In the genomic region with DNA sequence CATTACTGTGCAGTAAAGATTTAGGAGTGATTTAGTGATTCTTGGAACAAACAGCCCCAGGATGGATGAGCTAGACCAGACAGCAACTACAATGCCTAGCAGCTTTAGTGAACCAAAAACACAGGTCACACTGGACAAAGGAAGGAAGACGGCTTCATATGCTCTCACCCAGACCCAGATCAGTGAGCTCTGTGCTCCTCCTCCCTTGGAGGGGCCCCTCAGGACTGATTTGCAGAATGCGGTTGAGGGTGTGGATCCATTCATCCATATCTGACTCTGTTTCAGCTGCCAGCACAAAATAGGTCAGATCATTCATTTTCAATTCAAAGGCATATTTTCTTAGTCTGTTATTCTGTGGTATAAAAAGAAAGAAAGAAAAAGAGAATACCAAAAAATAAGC, we compare ENCODE assay signal across 12 cellular contexts.
DNase-seq lines count a peak whose midpoint lies in the region; ATAC-seq, FAIRE-seq and TF ChIP-seq lines count a peak whose summit lies in the region.
"Had no signal": no experiment of that assay in that cellular context is flagged by ENCODE, and none has a peak within 500 bp of the region (broad histone marks: within the 10 kb centered on the region; RNA-seq: fewer than 3 reads in every experiment).

No MANE protein-coding gene starts in this region.

- dilution Hi-C loops in mammary epithelial cell (cut with HindIII; ENCODE audit: low sequenced_read_pairs), result no loop called here

- peak; percentile 75 for FAIRE-seq in GM18507 (lab: Jason Lieb, UNC)

- in situ Hi-C loops in mammary epithelial cell (cut with MboI; ENCODE audit: low sequenced_read_pairs in 2 of 2), result no loop called here

- H3K9me3 Mint-ChIP-seq in Caco-2 (ENCODE audit: unreplicated experiment), result no peaks in the 10 kb centered on the region

- ATAC-seq in GM21515 (IDR thresholded peaks at IDR 0.05; ENCODE audit: unreplicated experiment) (peak; percentile 61), HG03196 (IDR thresholded peaks at IDR 0.05; ENCODE audit: unreplicated experiment) (peak; percentile 69)

- no peaks in the 10 kb centered on the region for H3K36me3 Mint-ChIP-seq in Caco-2 (ENCODE audit: insufficient read depth, unreplicated experiment)

- no peaks in the 10 kb centered on the region for H3K4me1 ChIP-seq in mammary epithelial cell (ENCODE audit: insufficient read depth, low read length)
- no peaks in the 10 kb centered on the region for H3K4me1 ChIP-seq in Caco-2

- no peak overlapping the region for H3K27ac Mint-ChIP-seq in Caco-2 (ENCODE audit: unreplicated experiment)

- intact Hi-C loops in mammary epithelial cell (cut with micrococcal nuclease), result no loop called here
- intact Hi-C loops in Caco-2 (cut with micrococcal nuclease; ENCODE audit: unreplicated experiment), result no loop called here

- POLR2A ChIA-PET in Caco-2 (lab: Charles Lee), result no interaction called here

- H4K20me1 ChIP-seq in mammary epithelial cell (ENCODE audit: insufficient read depth, low read length), result no peaks in the 10 kb centered on the region

- no peaks in the 10 kb centered on the region for H3K9me3 ChIP-seq in mammary epithelial cell (replicated peaks; ENCODE audit: insufficient read depth, low read length)
- H3K9me3 ChIP-seq in Caco-2, result no peaks in the 10 kb centered on the region

- H3K27me3 ChIP-seq in mammary epithelial cell (ENCODE audit: insufficient read depth, low read length), result no peaks in the 10 kb centered on the region
- H3K27me3 ChIP-seq in Caco-2 (replicated peaks; ENCODE audit: control insufficient read depth, insufficient read depth, low read length), result no peaks in the 10 kb centered on the region

- H3K36me3 ChIP-seq in mammary epithelial cell (ENCODE audit: insufficient read depth, low read length) (no peaks in the 10 kb centered on the region), Caco-2 (ENCODE audit: control insufficient read depth, insufficient read depth, low read length) (no peaks in the 10 kb centered on the region)

- 100% methylated on average over 2 of the region's 2 CpGs for WGBS in mammary epithelial cell (ENCODE audit: low coverage, missing lambda C conversion rate)

- no peaks in the 10 kb centered on the region for H3K79me2 ChIP-seq in mammary epithelial cell (ENCODE audit: insufficient read depth, low read length)

- no peak overlapping the region for H3K4me3 ChIP-seq in mammary epithelial cell (replicated peaks in 1 of 3; ENCODE audit: insufficient read depth in 1 of 3, low read depth in 2 of 3, low read length in 3 of 3)
- no peak overlapping the region for H3K4me3 ChIP-seq in Caco-2 (ENCODE audit: low read depth, low read length)

- CTCF ChIA-PET in mammary epithelial cell (lab: Charles Lee; ENCODE audit: low non-redundant PET) (no interaction called here), Caco-2 (lab: Charles Lee) (no interaction called here)

- H3K4me3 Mint-ChIP-seq in Caco-2 (ENCODE audit: unreplicated experiment), result no peak overlapping the region

- H2AFZ ChIP-seq in mammary epithelial cell (ENCODE audit: low read depth, low read length), result no peak overlapping the region

- TF ChIP-seq CTCF in mammary epithelial cell (conservative IDR thresholded peaks at IDR 0.05 in 1 of 2, IDR thresholded peaks at IDR 0.05 in 1 of 2; ENCODE audit: extremely low read depth in 1 of 2, insufficient read depth in 1 of 2, low read depth in 1 of 2, low read length in 2 of 2) (no peak), Caco-2 (IDR thresholded peaks at IDR 0.05; ENCODE audit: insufficient read depth in 1 of 2, low read depth in 1 of 2, low read length in 1 of 2, severe bottlenecking in 1 of 2, unreplicated experiment in 1 of 2) (no peak)

- no peak overlapping the region for H3K9ac ChIP-seq in mammary epithelial cell (ENCODE audit: insufficient read depth, low read length)

- no TSS peak for BruUV-seq in mammary epithelial cell (replicated peaks; lab: Mats Ljungman, UMichigan)
- BruUV-seq in Caco-2 (replicated peaks; lab: Mats Ljungman, UMichigan), result no TSS peak

- no peaks in the 10 kb centered on the region for H3K27me3 Mint-ChIP-seq in Caco-2 (ENCODE audit: insufficient read depth, unreplicated experiment)

- no peak overlapping the region for H3K4me2 ChIP-seq in mammary epithelial cell (ENCODE audit: insufficient read depth, low read depth, low read length)

- no peak for DNase-seq in GM18507 (ENCODE audit: extremely low spot score, insufficient read length, low read depth)
- peak; percentile 51 for DNase-seq in kidney glomerular epithelial cell (lab: John Stamatoyannopoulos, UW)
- DNase-seq in NCI-H524 treated with DMSO at 0.1 percent for 48 hours (lab: John Stamatoyannopoulos, UW), result no peak
- DNase-seq in activated gamma-delta T cell (lab: John Stamatoyannopoulos, UW), result no peak
- DNase-seq in mammary epithelial cell, result no peak
- DNase-seq in Caco-2, result no peak
- DNase-seq: NCI-H2171 treated with DMSO at 0.1 percent for 48 hours; posterior cingulate gyrus; RPMI8226; stimulated activated CD4-positive, alpha-beta T cell treated with anti-CD3 and anti-CD28 coated beads, Interleukin-4, amount 100 ng/mL, for 24 hours had no signal

- H3K27ac ChIP-seq in mammary epithelial cell (ENCODE audit: insufficient read depth, low read depth, low read length), result no peak overlapping the region

- H3K4me1 Mint-ChIP-seq in Caco-2 (ENCODE audit: low read depth, unreplicated experiment), result no peaks in the 10 kb centered on the region
